Comparison of ENCODE assay signal across 31 cellular contexts in the genomic region with DNA sequence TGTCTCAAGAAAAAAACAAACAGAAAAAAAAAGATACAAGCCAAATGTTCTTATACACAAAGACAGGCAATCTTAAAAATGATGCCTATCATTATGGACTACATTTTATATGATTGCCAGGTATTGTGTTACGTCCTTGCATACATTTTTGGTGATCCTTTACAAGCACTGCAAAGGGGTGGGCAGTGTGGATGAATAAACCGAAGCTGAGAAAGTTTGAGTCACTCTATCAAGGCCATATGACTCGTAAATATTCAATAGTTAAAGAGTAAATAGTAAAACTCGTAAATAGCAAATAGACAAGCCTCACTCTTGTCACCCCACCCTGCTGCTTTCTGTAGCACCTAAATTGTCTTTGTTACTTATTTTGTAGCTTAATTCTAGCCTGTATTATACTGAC.
"Had no signal": no experiment of that assay in that cellular context is flagged by ENCODE, and none has a peak within 500 bp of the region (broad histone marks: within the 10 kb centered on the region; RNA-seq: fewer than 3 reads in every experiment).

No MANE protein-coding gene starts in this region.

- H3K36me3 ChIP-seq: breast epithelium, MG63, Peyer's patch, SJSA1 had no signal

- H3K4me2 ChIP-seq: KMS-11 had no signal

- H3K9me3 Mint-ChIP-seq: T-helper 2 cell treated with Interferon-gamma antibody and Interleukin-4, amounts not matched to agents 5 μg/mL and 100 μg/mL, for 36 hours had no signal

- H3K36me3 Mint-ChIP-seq: activated naive CD8-positive, alpha-beta T cell treated with anti-CD3 and anti-CD28 coated beads, Interleukin-2, amount 10 ng/mL, durations not matched to agents 7 days and 5 days had no signal

- H3K9me3 ChIP-seq: breast epithelium, MG63, Peyer's patch, SJSA1 had no signal

- H3K4me1 ChIP-seq: breast epithelium, Peyer's patch had no signal

- H3K27ac Mint-ChIP-seq: activated CD8-positive, alpha-beta T cell treated with anti-CD3 and anti-CD28 coated beads, Interleukin-2, amount 10 ng/mL, durations not matched to agents 7 days and 5 days; activated naive CD8-positive, alpha-beta T cell treated with anti-CD3 and anti-CD28 coated beads, Interleukin-2, amount 10 ng/mL, durations not matched to agents 7 days and 5 days; T-helper 2 cell treated with Interferon-gamma antibody and Interleukin-4, amounts not matched to agents 5 μg/mL and 100 μg/mL, for 36 hours had no signal

- H3K9ac ChIP-seq: KMS-11 had no signal

- H3K27ac ChIP-seq: breast epithelium, KMS-11, Peyer's patch, RWPE1, SJSA1 had no signal

- H3K27me3 ChIP-seq: MG63, Peyer's patch, SJSA1 had no signal

- ATAC-seq: activated CD4-positive, CD25-positive, alpha-beta regulatory T cell treated with anti-CD3 and anti-CD28 coated beads, Interleukin-2, amount 50 U/mL, for 24 hours; activated CD8-positive, alpha-beta T cell treated with anti-CD3 and anti-CD28 coated beads, Interleukin-2, amount 10 ng/mL, durations not matched to agents 7 days and 5 days; SK-N-SH treated with all-trans-retinoic acid at 6 μM for 48 hours had no signal

- H3K4me3 ChIP-seq: breast epithelium, MG63, Peyer's patch, SJSA1 had no signal

- H3K4me3 Mint-ChIP-seq: activated CD8-positive, alpha-beta T cell treated with anti-CD3 and anti-CD28 coated beads, Interleukin-2, amount 10 ng/mL, durations not matched to agents 7 days and 5 days; activated naive CD8-positive, alpha-beta T cell treated with anti-CD3 and anti-CD28 coated beads, Interleukin-2, amount 10 ng/mL, durations not matched to agents 7 days and 5 days; T-helper 2 cell treated with Interferon-gamma antibody and Interleukin-4, amounts not matched to agents 5 μg/mL and 100 μg/mL, for 36 hours had no signal

- DNase-seq: activated CD4-positive, alpha-beta T cell treated with anti-CD3 and anti-CD28 coated beads for 48 hours; activated CD4-positive, alpha-beta T cell treated with anti-CD3 and anti-CD28 coated beads, Interleukin-2, amount 50 U/mL, for 4 hours; activated CD8-positive, alpha-beta memory T cell treated with anti-CD3 and anti-CD28 coated beads, Interleukin-2, amount 50 U/mL, for 48 hours; activated CD8-positive, alpha-beta T cell treated with anti-CD3 and anti-CD28 coated beads, Interleukin-2, amount 10 ng/mL, durations not matched to agents 7 days and 5 days; activated naive CD4-positive, alpha-beta T cell treated with anti-CD3 and anti-CD28 coated beads, Interleukin-2, amount 50 U/mL, for 16 hours; activated naive CD8-positive, alpha-beta T cell treated with anti-CD3 and anti-CD28 coated beads, Interleukin-2, amount 10 ng/mL, durations not matched to agents 7 days and 5 days; activated T-cell treated with anti-CD3 and anti-CD28 coated beads, Interleukin-2, amount 50 U/mL, for 1 hour; aorta; central memory CD4-positive, alpha-beta T cell; MG63; MV-4-11; NCI-H1092 treated with DMSO at 0.1 percent for 48 hours; NCI-H1417 treated with DMSO at 0.1 percent for 48 hours; NCI-H1694; NCI-H2029; NCI-H2107; NCI-H2171 treated with DMSO at 0.1 percent for 48 hours; NCI-H226; NCI-H526; NK-92 treated with Interleukin-12 subunit alpha and Interleukin-12 subunit beta, amount 100 ng/mL, for 24 hours; OCI-M1; Peyer's patch; Right ventricle myocardium superior; SW 1271 had no signal
